In genomic region chr7:157869793-157870192, GRCh38 we compare ENCODE assay signal across 35 cellular contexts.
DNase-seq lines count a peak whose midpoint lies in the region; ATAC-seq, FAIRE-seq and TF ChIP-seq lines count a peak whose summit lies in the region.
"Had no signal": no experiment of that assay in that cellular context is flagged by ENCODE, and none has a peak within 500 bp of the region (broad histone marks: within the 10 kb centered on the region; RNA-seq: fewer than 3 reads in every experiment).

No MANE protein-coding gene starts in this region.

- H3K4me3 Mint-ChIP-seq in activated naive CD4-positive, alpha-beta T cell treated with anti-CD3 and anti-CD28 coated beads, Interleukin-2, amount 10 ng/mL, durations not matched to agents 7 days and 5 days: no peak overlapping the region
- H3K4me3 Mint-ChIP-seq: B cell; CD4-positive, alpha-beta memory T cell; CD4-positive, alpha-beta T cell; CD4-positive, CD25-positive, alpha-beta regulatory T cell; CD8-positive, alpha-beta memory T cell; CD8-positive, alpha-beta T cell had no signal

- no peak overlapping the region for H3K4me2 ChIP-seq in osteoblast (ENCODE audit: insufficient read depth, low read length)
- H3K4me2 ChIP-seq: A549; BLaER1; BLaER1 treated with 17β-estradiol and CSF1 and Interleukin-3, amounts not matched to agents 10 nM and 100 nM had no signal

- intact Hi-C loops in sciatic nerve (cut with DNase I): no loop called here
- intact Hi-C loops in pancreas (cut with DNase I): loop anchor here in 1 of 3 donors (10.0 kb wide), 1 partner anchor 435 kb away; no protein-coding TSS in a partner anchor

- no peaks in the 10 kb centered on the region for H3K36me3 ChIP-seq in HEK293 (ENCODE audit: control insufficient read depth in 2 of 2, insufficient read depth in 1 of 2, low read length in 2 of 2)
- no peaks in the 10 kb centered on the region for H3K36me3 ChIP-seq in osteoblast (ENCODE audit: insufficient read depth, low read length)
- H3K36me3 ChIP-seq in pancreas: no peaks in the 10 kb centered on the region
- H3K36me3 ChIP-seq: BE2C; BLaER1; BLaER1 treated with 17β-estradiol and CSF1 and Interleukin-3, amounts not matched to agents 10 nM and 100 nM had no signal

- H3K4me1 Mint-ChIP-seq in activated naive CD4-positive, alpha-beta T cell treated with anti-CD3 and anti-CD28 coated beads, Interleukin-2, amount 10 ng/mL, durations not matched to agents 7 days and 5 days: peaks cover 23% of the 10 kb centered on the region

- no peak for FAIRE-seq in pancreas (lab: Jason Lieb, UNC)
- FAIRE-seq: A204.1, A549, D721Med had no signal

- H2AFZ ChIP-seq in osteoblast (ENCODE audit: low read length): no peak overlapping the region

- 96 to 99% methylated on average over 4 of the region's 4 CpGs for WGBS in pancreas, 2 donors

- H3K79me2 ChIP-seq in osteoblast (ENCODE audit: insufficient read depth, low read length): no peaks in the 10 kb centered on the region

- ATAC-seq in sciatic nerve: peak; percentile 35
- ATAC-seq in HG03025 (IDR thresholded peaks at IDR 0.05; ENCODE audit: low FRiP score, unreplicated experiment): no peak
- ATAC-seq in pancreas: no peak
- ATAC-seq: A549; CD8-positive, alpha-beta T cell had no signal

- no peaks in the 10 kb centered on the region for H4K20me1 ChIP-seq in osteoblast (ENCODE audit: insufficient read depth, low read length)
- H4K20me1 ChIP-seq: BLaER1 had no signal

- CTCF ChIA-PET in HEK293 (lab: Yijun Ruan, JAX): no interaction called here
- CTCF ChIA-PET in activated naive CD4-positive, alpha-beta T cell treated with anti-CD3 and anti-CD28 coated beads, Interleukin-2, amount 10 ng/mL, durations not matched to agents 7 days and 5 days (lab: Charles Lee): no interaction called here

- H3K27me3 Mint-ChIP-seq in activated naive CD4-positive, alpha-beta T cell treated with anti-CD3 and anti-CD28 coated beads, Interleukin-2, amount 10 ng/mL, durations not matched to agents 7 days and 5 days: peaks cover 3% of the 10 kb centered on the region
- H3K27me3 Mint-ChIP-seq: B cell; CD4-positive, alpha-beta memory T cell; CD4-positive, alpha-beta T cell; CD4-positive, CD25-positive, alpha-beta regulatory T cell had no signal

- TF ChIP-seq CTCF in HEK293 (tag by site-specific recombination; IDR thresholded peaks at IDR 0.05) (no peak), osteoblast (IDR thresholded peaks at IDR 0.05; ENCODE audit: extremely low read depth, low read depth, low read length) (no peak), pancreas (IDR thresholded peaks at IDR 0.05) (no peak)

- no peaks in the 10 kb centered on the region for H3K36me3 Mint-ChIP-seq in activated naive CD4-positive, alpha-beta T cell treated with anti-CD3 and anti-CD28 coated beads, Interleukin-2, amount 10 ng/mL, durations not matched to agents 7 days and 5 days
- H3K36me3 Mint-ChIP-seq: CD4-positive, alpha-beta memory T cell; CD4-positive, CD25-positive, alpha-beta regulatory T cell; CD8-positive, alpha-beta memory T cell; CD8-positive, alpha-beta T cell had no signal

- H3K4me3 ChIP-seq in HEK293 (ENCODE audit: low read depth, low read length): no peak overlapping the region
- H3K4me3 ChIP-seq in osteoblast (ENCODE audit: insufficient read depth, low read length): no peak overlapping the region
- H3K4me3 ChIP-seq in pancreas: no peak overlapping the region
- H3K4me3 ChIP-seq: A549; BLaER1; BLaER1 treated with 17β-estradiol and CSF1 and Interleukin-3, amounts not matched to agents 10 nM and 100 nM had no signal

- H3K27ac Mint-ChIP-seq in activated naive CD4-positive, alpha-beta T cell treated with anti-CD3 and anti-CD28 coated beads, Interleukin-2, amount 10 ng/mL, durations not matched to agents 7 days and 5 days: no peak overlapping the region
- H3K27ac Mint-ChIP-seq: B cell; CD14-positive monocyte; CD8-positive, alpha-beta memory T cell; CD8-positive, alpha-beta T cell had no signal

- H3K9me3 ChIP-seq in HEK293 (ENCODE audit: control insufficient read depth, insufficient read depth, low read depth, low read length) (no peaks in the 10 kb centered on the region), osteoblast (ENCODE audit: low read depth, low read length) (no peaks in the 10 kb centered on the region), pancreas (no peaks in the 10 kb centered on the region)
- H3K9me3 ChIP-seq: A549, BE2C, Caco-2 had no signal

- POLR2A ChIA-PET in HEK293 (lab: Yijun Ruan, JAX): no interaction called here

- no peak overlapping the region for H3K27ac ChIP-seq in HEK293 (ENCODE audit: extremely low read depth, low read depth, low read length)
- H3K27ac ChIP-seq in osteoblast (ENCODE audit: low read depth, low read length): no peak overlapping the region
- no peak overlapping the region for H3K27ac ChIP-seq in pancreas
- H3K27ac ChIP-seq: 22Rv1; A549; BLaER1; BLaER1 treated with 17β-estradiol and CSF1 and Interleukin-3, amounts not matched to agents 10 nM and 100 nM; C4-2B had no signal

- H3K27me3 ChIP-seq in osteoblast (ENCODE audit: insufficient read depth, low read length) (no peaks in the 10 kb centered on the region), pancreas (no peaks in the 10 kb centered on the region)
- H3K27me3 ChIP-seq: BE2C; BLaER1; BLaER1 treated with 17β-estradiol and CSF1 and Interleukin-3, amounts not matched to agents 10 nM and 100 nM had no signal

- H3K4me1 ChIP-seq in HEK293 (ENCODE audit: control insufficient read depth, insufficient read depth, low read length) (no peaks in the 10 kb centered on the region), osteoblast (ENCODE audit: insufficient read depth, low read length) (no peaks in the 10 kb centered on the region), pancreas (no peaks in the 10 kb centered on the region)
- H3K4me1 ChIP-seq: A549, BE2C, Caco-2 had no signal

- peaks cover 7% of the 10 kb centered on the region for H3K9me3 Mint-ChIP-seq in activated naive CD4-positive, alpha-beta T cell treated with anti-CD3 and anti-CD28 coated beads, Interleukin-2, amount 10 ng/mL, durations not matched to agents 7 days and 5 days
- H3K9me3 Mint-ChIP-seq: CD4-positive, alpha-beta T cell; CD8-positive, alpha-beta T cell had no signal

- DNase-seq in osteoblast (ENCODE audit: insufficient read length, low spot score, missing footprints): peak; percentile 13
- DNase-seq in sciatic nerve (ENCODE audit: low spot score): no peak
- DNase-seq in activated naive CD4-positive, alpha-beta T cell treated with anti-CD3 and anti-CD28 coated beads, Interleukin-2, amount 10 ng/mL, durations not matched to agents 7 days and 5 days: no peak
- DNase-seq in pancreas: no peak
- DNase-seq: 8988T; ACHN; AML-193; BE2C; C1 segment of cervical spinal cord; Caco-2; Calu3; CD4-positive, alpha-beta memory T cell; CD4-positive, alpha-beta T cell; CD4-positive, CD25-positive, alpha-beta regulatory T cell; CD8-positive, alpha-beta memory T cell; CD8-positive, alpha-beta T cell; COR-L47; DMS 273 treated with DMSO at 0.1 percent for 48 hours; DMS153; DMS53; DMS79; DMS79 treated with DMSO at 0.1 percent for 48 hours; DND-41; EL had no signal

TF ChIP-seq in HEK293, 187 proteins besides CTCF, POLR2A, EP300 and RAD21:
- no peak for TF ChIP-seq ZBTB21 (tag by site-specific recombination; IDR thresholded peaks at IDR 0.05)
- TF ChIP-seq EGR2 (tag by site-specific recombination; IDR thresholded peaks at IDR 0.05; ENCODE audit: low read depth): no peak
- no peak for TF ChIP-seq SP3 (tag by site-specific recombination; IDR thresholded peaks at IDR 0.05)
- TF ChIP-seq TRIM28 (IDR thresholded peaks at IDR 0.05; ENCODE audit: borderline replicate concordance, low read length): peak; percentile 67; the same call in 1 of the 2 replicates
- TF ChIP-seq SETDB1 (IDR thresholded peaks at IDR 0.05; ENCODE audit: insufficient read length, low read length): peak; percentile 92
